ENCODE assay signal across 8 cellular contexts in the genomic region with DNA sequence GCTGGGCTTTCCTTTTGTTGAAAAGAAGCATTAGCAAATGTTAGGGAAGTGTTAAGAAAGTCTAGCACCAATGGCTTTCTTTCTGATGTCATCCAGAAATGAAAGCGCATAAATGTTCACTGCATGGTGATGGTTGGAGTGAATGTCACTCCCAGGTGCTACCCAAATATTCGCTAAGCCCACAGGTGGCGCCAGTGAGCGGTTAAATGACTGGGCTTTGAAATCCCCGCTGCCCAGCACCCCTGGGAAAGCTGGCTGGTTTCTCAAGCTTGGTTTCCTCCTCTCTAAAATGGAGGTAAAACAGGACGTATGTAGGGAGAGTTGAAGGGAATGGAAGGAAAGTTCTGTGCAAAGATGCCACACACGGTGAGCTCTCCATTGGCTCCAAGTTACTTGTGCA.
A peak's percentile ranks its signal among the peaks of the same experiment; 100 is the strongest.
DNase-seq lines count a peak whose midpoint lies in the region; ATAC-seq and TF ChIP-seq lines count a peak whose summit lies in the region.

No MANE protein-coding gene starts in this region.

- H3K4me1 ChIP-seq in OCI-LY1 (ENCODE audit: insufficient read depth, low read length, severe bottlenecking) = no peaks in the 10 kb centered on the region
- H3K4me1 ChIP-seq in esophagus muscularis mucosa = no peaks in the 10 kb centered on the region

- no peak for TF ChIP-seq POLR2A in esophagus muscularis mucosa (IDR thresholded peaks at IDR 0.05; ENCODE audit: low read depth)

- no peaks in the 10 kb centered on the region for H4K20me1 ChIP-seq in OCI-LY1 (ENCODE audit: insufficient read depth, low read length)

- H3K9me3 ChIP-seq in OCI-LY1 (ENCODE audit: low read length) (no peaks in the 10 kb centered on the region), esophagus muscularis mucosa (no peaks in the 10 kb centered on the region)

- H3F3A ChIP-seq in OCI-LY1 (ENCODE audit: insufficient read depth, low read length) = no peaks in the 10 kb centered on the region

- intact Hi-C loops in esophagus muscularis mucosa (cut with DNase I) = no loop called here

- H3K9me2 ChIP-seq in OCI-LY1 (ENCODE audit: low read depth, low read length) = no peaks in the 10 kb centered on the region

- TF ChIP-seq EP300 in esophagus muscularis mucosa (IDR thresholded peaks at IDR 0.05) = no peak

- TF ChIP-seq CTCF in GM12873 (IDR thresholded peaks at IDR 0.05; ENCODE audit: insufficient read depth, low read depth, low read length, missing control alignments) (peak; percentile 68), OCI-LY1 (IDR thresholded peaks at IDR 0.05; ENCODE audit: low read length) (peak; percentile 67), esophagus muscularis mucosa (IDR thresholded peaks at IDR 0.05) (peak in 2 of 3 experiments; percentile 8 to 19)

- H2AFZ ChIP-seq in OCI-LY1 (ENCODE audit: low read length) = no peak overlapping the region

- no peak overlapping the region for H3K4me2 ChIP-seq in OCI-LY1 (ENCODE audit: low read length)

- WGBS in esophagus muscularis mucosa = 36% methylated on average over 7 of the region's 7 CpGs

- H3K36me3 ChIP-seq in OCI-LY1 (ENCODE audit: insufficient read depth, low read length) (no peaks in the 10 kb centered on the region), esophagus muscularis mucosa (no peaks in the 10 kb centered on the region)

- H3K9ac ChIP-seq in OCI-LY1 (ENCODE audit: low read length) = no peak overlapping the region

- DNase-seq in 8988T (peak; percentile 61), esophagus muscularis mucosa (ENCODE audit: extremely low spot score) (no peak), GOT3 (lab: John Stamatoyannopoulos, UW) (no peak), NCI-H526 treated with DMSO at 0.1 percent for 48 hours (lab: John Stamatoyannopoulos, UW) (no peak)
- peak; percentile 8 to 30 for DNase-seq in stimulated activated CD8-positive, alpha-beta memory T cell treated with anti-CD3 and anti-CD28 coated beads, Interleukin-2, amount 100 ng/mL, for 48 hours (ENCODE audit: low read depth in 2 of 2)

- ATAC-seq in GM18870 (IDR thresholded peaks at IDR 0.05; ENCODE audit: unreplicated experiment) = no peak

- H3K4me3 ChIP-seq in OCI-LY1 (ENCODE audit: low read depth, low read length, poor library complexity, severe bottlenecking) = no peak overlapping the region
- no peak overlapping the region for H3K4me3 ChIP-seq in esophagus muscularis mucosa

- no peaks in the 10 kb centered on the region for H3K79me2 ChIP-seq in OCI-LY1 (ENCODE audit: insufficient read depth, low read length)

- H3K27me3 ChIP-seq in OCI-LY1 (ENCODE audit: insufficient read depth, low read length) (no peaks in the 10 kb centered on the region), esophagus muscularis mucosa (peaks cover 0 to 43% (median 0%) of the 10 kb centered on the region in 4 donors)

- H3K27ac ChIP-seq in OCI-LY1 (ENCODE audit: low read depth, low read length, poor library complexity, severe bottlenecking) (no peak overlapping the region), esophagus muscularis mucosa (replicated peaks in 1 of 4) (no peak overlapping the region)

Comparison
In these comparisons a context has a peak if more than half of its experiments do, and no peak if none do; other contexts are left out.
1. DNase-seq: peak in 8988T (single experiment) and stimulated activated CD8-positive, alpha-beta memory T cell treated with anti-CD3 and anti-CD28 coated beads, Interleukin-2, amount 100 ng/mL, for 48 hours (2 of 2); none in esophagus muscularis mucosa (single experiment), GOT3 (single experiment) and NCI-H526 treated with DMSO at 0.1 percent for 48 hours (single experiment).
2. CTCF ChIP-seq: peak in every context shown above with its lines; median percentile 68 in GM12873; 67 in OCI-LY1; 14 in esophagus muscularis mucosa.